In genomic region chr7:36736827-36737211, GRCh38 we compare ENCODE assay signal across 9 cellular contexts. TPM values are rescaled to one million over a fixed set of nuclear protein-coding genes. Genes with fewer than 3 reads are reported as not detected.
DNase-seq lines count a peak whose midpoint lies in the region; ATAC-seq and TF ChIP-seq lines count a peak whose summit lies in the region.
"Had no signal": no experiment of that assay in that cellular context is flagged by ENCODE, and none has a peak within 500 bp of the region (broad histone marks: within the 10 kb centered on the region; RNA-seq: fewer than 3 reads in every experiment).

No MANE protein-coding gene starts in this region.

- no peak for TF ChIP-seq EP300 in ovary (IDR thresholded peaks at IDR 0.05)

- no peaks in the 10 kb centered on the region for H3K9me3 ChIP-seq in ovary

- no peak overlapping the region for H3K27ac ChIP-seq in ovary

- TF ChIP-seq POLR2A in ovary (IDR thresholded peaks at IDR 0.05), result no peak

- DNase-seq in GF-D8 (lab: John Stamatoyannopoulos, UW) (peak; percentile 77), globus pallidus (ENCODE audit: low spot score) (peak; percentile 40), ovary (no peak), cortex of kidney (lab: John Stamatoyannopoulos, UW) (no peak), head of caudate nucleus (no peak)

- intact Hi-C loops in ovary (cut with DNase I) (no loop called here), head of caudate nucleus (cut with DNase I) (no loop called here)

- WGBS in ovary, 3 donors, result 82 to 89% (median 84%) methylated on average over 7 of the region's 7 CpGs

- peak; percentile 98 for ATAC-seq in GM21390 (IDR thresholded peaks at IDR 0.05; ENCODE audit: unreplicated experiment)
- peak; percentile 75 for ATAC-seq in HG03558 (IDR thresholded peaks at IDR 0.05; ENCODE audit: extremely low read depth, unreplicated experiment)
- ATAC-seq in HG03439 (IDR thresholded peaks at IDR 0.05; ENCODE audit: unreplicated experiment), result no peak

- H3K4me1 ChIP-seq in ovary (ENCODE audit: insufficient read depth), result no peaks in the 10 kb centered on the region

- TF ChIP-seq CTCF in ovary (IDR thresholded peaks at IDR 0.05), result no peak

- H3K4me3 ChIP-seq in ovary, result no peak overlapping the region

- H3K27me3 ChIP-seq in ovary, result no peaks in the 10 kb centered on the region

- no peaks in the 10 kb centered on the region for H3K36me3 ChIP-seq in ovary

RNA-seq across cellular contexts. Expression of gene AOAH, which starts 12.5 kb away (rescaled TPM):
- total RNA-seq in ovary, result 1 to 10 TPM in 6 of 7 donors, under 1 TPM in 1; 0.83 to 9.5 (median 4.8) TPM
- polyA plus RNA-seq in ovary, result 10 to 100 TPM in 1 of 2 donors, 1 to 10 TPM in 1; 1.7 to 14.0 TPM
- total RNA-seq: fibroblast of villous mesenchyme had no signal

Comparison
In these comparisons a context has a peak if more than half of its experiments do, and no peak if none do; other contexts are left out.
1. DNase-seq: peak in GF-D8 (single experiment) and globus pallidus (single experiment); none in ovary (0 of 5), cortex of kidney (single experiment) and head of caudate nucleus (0 of 42).